ENCODE assay signal across 8 cellular contexts in genomic region chr2:122172812-122173211, GRCh38.
"Had no signal": no experiment of that assay in that cellular context is flagged by ENCODE, and none has a peak within 500 bp of the region (broad histone marks: within the 10 kb centered on the region; RNA-seq: fewer than 3 reads in every experiment).

No MANE protein-coding gene starts in this region.

- H3K4me3 ChIP-seq: GM12878 had no signal

- ATAC-seq: GM12878 had no signal

- DNase-seq: GDM1, GF-D8 had no signal

- FAIRE-seq: G401.6, GM12878, GM12891, GM12892, GM18507, GM19239 had no signal
